1 cellular context compared by ENCODE assay signal in the genomic region with DNA sequence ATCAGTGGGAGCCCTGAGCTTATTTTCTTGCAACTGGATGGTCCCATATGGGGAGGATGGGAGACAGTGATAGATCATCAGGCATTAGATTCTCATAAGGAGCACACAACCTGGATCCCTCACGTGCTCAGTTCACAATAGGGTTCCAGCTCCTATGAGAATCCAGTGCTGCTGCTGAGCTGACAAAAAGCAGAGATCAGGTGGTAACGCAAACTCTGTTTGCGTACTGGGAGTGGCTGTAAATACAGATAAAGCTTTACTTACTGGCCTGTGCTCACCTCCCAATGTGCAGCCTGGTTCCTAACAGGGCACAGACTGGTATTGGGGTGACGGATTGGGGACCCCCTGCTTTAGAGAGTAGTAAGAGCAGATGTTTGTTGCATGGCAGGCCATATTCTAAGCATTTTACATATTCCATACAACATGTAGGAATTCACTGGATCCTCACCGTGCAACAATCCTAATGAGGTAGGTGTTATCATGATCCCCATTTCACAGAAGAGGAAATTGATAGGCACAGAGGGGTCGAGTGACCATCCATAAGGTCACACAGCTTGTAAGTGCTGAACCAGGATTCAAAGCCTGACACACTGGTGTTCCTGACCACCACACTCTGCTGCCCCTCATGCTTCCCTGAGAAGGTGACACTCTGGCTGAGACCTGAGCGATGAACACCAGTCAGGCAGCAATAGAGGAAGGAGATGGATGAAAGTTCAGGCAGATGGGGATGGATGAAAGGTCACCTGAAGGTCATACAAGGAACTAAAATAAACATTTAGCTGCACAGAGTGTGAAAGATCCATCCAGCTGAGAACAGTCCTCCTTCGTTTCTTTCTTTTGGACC.
TF ChIP-seq lines count a peak whose summit lies in the region.

No MANE protein-coding gene starts in this region.

TF ChIP-seq in GM23338, 12 proteins besides CTCF, POLR2A, EP300 and RAD21 (continued from another document):
- TF ChIP-seq EZH2 (IDR thresholded peaks at IDR 0.05; ENCODE audit: low read depth, unreplicated experiment): no peak
- TF ChIP-seq CREB1 (CRISPR knock-in tag; IDR thresholded peaks at IDR 0.05; ENCODE audit: low read depth): no peak
- TF ChIP-seq STAT1 (IDR thresholded peaks at IDR 0.05; ENCODE audit: unreplicated experiment): no peak
- TF ChIP-seq EZH2phosphoT487 (IDR thresholded peaks at IDR 0.05; ENCODE audit: unreplicated experiment): no peak
- TF ChIP-seq POLR2AphosphoS5 (IDR thresholded peaks at IDR 0.05; ENCODE audit: low read depth): no peak
